30 cellular contexts compared by ENCODE assay signal in the genomic region with DNA sequence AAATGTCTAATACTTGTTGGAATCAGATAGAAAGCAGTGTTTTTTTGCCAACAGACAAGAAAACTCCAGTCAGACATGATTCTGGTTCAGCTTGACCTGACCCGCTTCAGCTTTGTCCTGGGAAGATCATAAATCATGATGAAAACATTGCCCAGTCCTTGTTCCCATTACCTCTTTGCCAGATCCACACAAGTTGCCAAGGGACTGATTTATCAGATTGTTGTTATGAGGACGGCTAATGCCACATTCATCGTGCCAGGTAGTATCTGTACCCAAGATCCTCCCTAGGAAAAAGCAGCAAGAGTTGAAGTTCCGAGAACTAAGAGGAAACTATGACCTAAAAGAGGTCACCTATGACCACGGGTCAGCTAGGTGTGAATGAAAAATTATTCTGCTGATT. TPM values are rescaled to one million over a fixed set of nuclear protein-coding genes. Genes with fewer than 3 reads are reported as not detected.
DNase-seq lines count a peak whose midpoint lies in the region; ATAC-seq, FAIRE-seq and TF ChIP-seq lines count a peak whose summit lies in the region.
"Had no signal": no experiment of that assay in that cellular context is flagged by ENCODE, and none has a peak within 500 bp of the region (broad histone marks: within the 10 kb centered on the region; RNA-seq: fewer than 3 reads in every experiment).

No MANE protein-coding gene starts in this region.

- H4K20me1 ChIP-seq in mammary epithelial cell (ENCODE audit: insufficient read depth, low read length) (no peaks in the 10 kb centered on the region), HepG2 (ENCODE audit: insufficient read depth, low read length) (no peaks in the 10 kb centered on the region)

- CTCF ChIA-PET in mammary epithelial cell (lab: Charles Lee; ENCODE audit: low non-redundant PET) (no interaction called here), HepG2 (lab: Yijun Ruan, JAX; ENCODE audit: low intra/inter-chr PET ratio, low total read pairs) (no interaction called here)

- TF ChIP-seq EP300 in HepG2 (IDR thresholded peaks at IDR 0.05; ENCODE audit: low read depth in 2 of 2, low read length in 2 of 2) (no peak), HepG2 (CRISPR knock-in tag; IDR thresholded peaks at IDR 0.05; ENCODE audit: borderline replicate concordance) (no peak)

- H3K36me3 ChIP-seq in breast epithelium, result no peaks in the 10 kb centered on the region
- no peaks in the 10 kb centered on the region for H3K36me3 ChIP-seq in mammary epithelial cell (ENCODE audit: insufficient read depth, low read length)
- no peaks in the 10 kb centered on the region for H3K36me3 ChIP-seq in HepG2 (replicated peaks in 1 of 2; ENCODE audit: control insufficient read depth in 1 of 2, insufficient read depth in 2 of 2, low read length in 2 of 2)
- no peaks in the 10 kb centered on the region for H3K36me3 ChIP-seq in skeletal muscle tissue (ENCODE audit: control insufficient read depth in 3 of 3, insufficient read depth in 3 of 3, low read length in 3 of 3)
- H3K36me3 ChIP-seq in effector memory CD4-positive, alpha-beta T cell (ENCODE audit: control insufficient read depth, insufficient read depth, low read length), result no peaks in the 10 kb centered on the region
- H3K36me3 ChIP-seq: esophagus squamous epithelium, heart right ventricle, lower lobe of right lung, spleen, upper lobe of left lung had no signal

- POLR2A ChIA-PET in HepG2 (lab: Yijun Ruan, JAX), result interaction anchor here (0.7 to 2.5 kb wide), 11 partner anchors 8 to 101 kb away, joined by 3 to 12 read pairs (median 5); a partner anchor contains a TSS

- H3K79me2 ChIP-seq in mammary epithelial cell (ENCODE audit: insufficient read depth, low read length), result no peaks in the 10 kb centered on the region
- H3K79me2 ChIP-seq in HepG2 (ENCODE audit: insufficient read depth, low read length), result no peaks in the 10 kb centered on the region

- TF ChIP-seq POLR2A in breast epithelium (IDR thresholded peaks at IDR 0.05) (no peak), HepG2 (IDR thresholded peaks at IDR 0.05; ENCODE audit: insufficient read depth in 1 of 2, low read depth in 2 of 2, low read length in 2 of 2) (no peak)

- peaks cover 0 to 6% of the 10 kb centered on the region in 2 donors for H3K4me1 ChIP-seq in breast epithelium
- no peaks in the 10 kb centered on the region for H3K4me1 ChIP-seq in mammary epithelial cell (ENCODE audit: insufficient read depth, low read length)
- H3K4me1 ChIP-seq in HepG2 (ENCODE audit: insufficient read depth, low read length), result peaks cover 32% of the 10 kb centered on the region
- peaks cover 11 to 27% (median 24%) of the 10 kb centered on the region in 3 donors for H3K4me1 ChIP-seq in skeletal muscle tissue (ENCODE audit: control insufficient read depth in 3 of 3, insufficient read depth in 3 of 3, low read length in 3 of 3)
- no peaks in the 10 kb centered on the region for H3K4me1 ChIP-seq in effector memory CD4-positive, alpha-beta T cell (ENCODE audit: control insufficient read depth, insufficient read depth, low read length, poor library complexity, severe bottlenecking)
- H3K4me1 ChIP-seq: foreskin keratinocyte, lower lobe of right lung, spleen, upper lobe of left lung had no signal

- intact Hi-C loops in breast epithelium (cut with DNase I; ENCODE audit: low total_unique reads), result no loop called here
- intact Hi-C loops in mammary epithelial cell (cut with micrococcal nuclease), result no loop called here
- intact Hi-C loops in HepG2 (cut with micrococcal nuclease; ENCODE audit: unreplicated experiment), result no loop called here

- no TSS peak for BruUV-seq in mammary epithelial cell (replicated peaks; lab: Mats Ljungman, UMichigan)
- BruUV-seq in HepG2 (replicated peaks; lab: Mats Ljungman, UMichigan), result no TSS peak

- TF ChIP-seq CTCF in breast epithelium (IDR thresholded peaks at IDR 0.05) (no peak), mammary epithelial cell (conservative IDR thresholded peaks at IDR 0.05 in 1 of 2, IDR thresholded peaks at IDR 0.05 in 1 of 2; ENCODE audit: extremely low read depth in 1 of 2, insufficient read depth in 1 of 2, low read depth in 1 of 2, low read length in 2 of 2) (no peak), HepG2 (CRISPR knock-in tag; IDR thresholded peaks at IDR 0.05) (no peak)

- H3K27me3 ChIP-seq in breast epithelium (no peaks in the 10 kb centered on the region), mammary epithelial cell (ENCODE audit: insufficient read depth, low read length) (no peaks in the 10 kb centered on the region), HepG2 (ENCODE audit: control insufficient read depth in 1 of 2, insufficient read depth in 2 of 2, low read length in 2 of 2) (no peaks in the 10 kb centered on the region), skeletal muscle tissue (ENCODE audit: control insufficient read depth in 3 of 3, insufficient read depth in 3 of 3, low read length in 3 of 3) (no peaks in the 10 kb centered on the region)
- H3K27me3 ChIP-seq in effector memory CD4-positive, alpha-beta T cell (replicated peaks; ENCODE audit: control insufficient read depth, insufficient read depth, low read length, poor library complexity, severe bottlenecking), result no peaks in the 10 kb centered on the region
- H3K27me3 ChIP-seq: esophagus squamous epithelium, foreskin keratinocyte, heart right ventricle, spleen, upper lobe of left lung had no signal

- H3K9me3 ChIP-seq in breast epithelium (no peaks in the 10 kb centered on the region), mammary epithelial cell (replicated peaks; ENCODE audit: insufficient read depth, low read length) (no peaks in the 10 kb centered on the region), HepG2 (ENCODE audit: low read length) (no peaks in the 10 kb centered on the region), skeletal muscle tissue (ENCODE audit: control insufficient read depth in 3 of 3, low read length in 3 of 3) (no peaks in the 10 kb centered on the region)
- no peaks in the 10 kb centered on the region for H3K9me3 ChIP-seq in effector memory CD4-positive, alpha-beta T cell (ENCODE audit: control insufficient read depth, low read length)
- H3K9me3 ChIP-seq: esophagus squamous epithelium, lower lobe of right lung, spleen, upper lobe of left lung had no signal

- H3K4me2 ChIP-seq in mammary epithelial cell (ENCODE audit: insufficient read depth, low read depth, low read length), result no peak overlapping the region
- H3K4me2 ChIP-seq in HepG2 (ENCODE audit: low read depth, low read length), result 0 out of 2 replicates have a peak overlapping the region, but pooled peaks have one; percentile 8
- H3K4me2 ChIP-seq: PC-9 had no signal

- H2AFZ ChIP-seq in mammary epithelial cell (ENCODE audit: low read depth, low read length), result no peak overlapping the region
- no peak overlapping the region for H2AFZ ChIP-seq in HepG2 (ENCODE audit: low read length)
- H2AFZ ChIP-seq: PC-9 had no signal

- H3K4me3 ChIP-seq in breast epithelium (no peak overlapping the region), mammary epithelial cell (replicated peaks in 1 of 3; ENCODE audit: insufficient read depth in 1 of 3, low read depth in 2 of 3, low read length in 3 of 3) (no peak overlapping the region), HepG2 (replicated peaks in 1 of 3; ENCODE audit: insufficient read depth in 1 of 3, low read depth in 2 of 3, low read length in 3 of 3) (no peak overlapping the region), skeletal muscle tissue (ENCODE audit: low read length in 3 of 3) (no peak overlapping the region)
- no peak overlapping the region for H3K4me3 ChIP-seq in effector memory CD4-positive, alpha-beta T cell (ENCODE audit: insufficient read depth, low read depth, low read length, poor library complexity, severe bottlenecking)
- H3K4me3 ChIP-seq: esophagus squamous epithelium, heart right ventricle, lower lobe of right lung, PC-9, spleen, upper lobe of left lung had no signal

- DNase-seq in breast epithelium (ENCODE audit: low spot score in 2 of 2), result peak in 1 of 2 donors; percentile 36
- DNase-seq in mammary epithelial cell, result no peak
- DNase-seq in HepG2 (ENCODE audit: low spot score), result no peak
- no peak for DNase-seq in globus pallidus (ENCODE audit: low spot score)
- no peak for DNase-seq in effector memory CD4-positive, alpha-beta T cell
- DNase-seq in HTR-8/SVneo (ENCODE audit: insufficient read length, low spot score), result no peak
- no peak for DNase-seq in GM19238 (ENCODE audit: insufficient read length, low spot score)
- DNase-seq: activated CD4-positive, alpha-beta T cell treated with anti-CD3 and anti-CD28 coated beads for 48 hours; activated CD8-positive, alpha-beta memory T cell treated with anti-CD3 and anti-CD28 coated beads for 24 hours; activated T-cell treated with anti-CD3 and anti-CD28 coated beads for 4 hours; C1 segment of cervical spinal cord; central memory CD4-positive, alpha-beta T cell; COR-L47; DMS79; esophagus squamous epithelium; foreskin keratinocyte; GDM1; heart right ventricle; lower lobe of right lung; NCI-H1436 treated with DMSO at 0.1 percent for 48 hours; PC-9; Right ventricle myocardium superior; spleen; stimulated activated CD8-positive, alpha-beta memory T cell treated with anti-CD3 and anti-CD28 coated beads, Interleukin-4, amount 100 ng/mL, for 48 hours; stimulated activated naive CD8-positive, alpha-beta T cell treated with anti-CD3 and anti-CD28 coated beads, Interleukin-15, amount 100 ng/mL, for 72 hours; upper lobe of left lung had no signal

- in situ Hi-C loops in mammary epithelial cell (cut with MboI; ENCODE audit: low sequenced_read_pairs in 2 of 2), result no loop called here
- in situ Hi-C loops in HepG2 (cut with HindIII; ENCODE audit: extremely low pct_ligation_motif_present, low pct_unique_long_range_greater_than_20kb), result no loop called here

- FAIRE-seq in HepG2 (lab: Jason Lieb, UNC) (no peak), HTR-8/SVneo (lab: Jason Lieb, UNC) (no peak)
- FAIRE-seq: endometrium had no signal

- no peak; the same call in 2 of the 3 replicates for ATAC-seq in HepG2
- ATAC-seq: heart right ventricle; SK-N-SH treated with all-trans-retinoic acid at 6 μM for 48 hours; stimulated activated naive CD8-positive, alpha-beta T cell treated with anti-CD3 and anti-CD28 coated beads, Interleukin-15, amount 100 ng/mL, for 72 hours had no signal

- peak overlapping the region; percentile 52 to 77 for H3K27ac ChIP-seq in breast epithelium
- no peak overlapping the region for H3K27ac ChIP-seq in mammary epithelial cell (ENCODE audit: insufficient read depth, low read depth, low read length)
- H3K27ac ChIP-seq in HepG2 (ENCODE audit: extremely low read length, insufficient read depth, low read length), result no peak overlapping the region
- H3K27ac ChIP-seq in skeletal muscle tissue (ENCODE audit: low read depth, low read length), result peak overlapping the region; percentile 32
- H3K27ac ChIP-seq in effector memory CD4-positive, alpha-beta T cell (ENCODE audit: insufficient read depth, low read length, poor library complexity, severe bottlenecking), result no peak overlapping the region
- H3K27ac ChIP-seq: 22Rv1, foreskin keratinocyte, heart right ventricle, lower lobe of right lung, PC-9, spleen, upper lobe of left lung had no signal

- no peak for TF ChIP-seq RAD21 in HepG2 (CRISPR knock-in tag; IDR thresholded peaks at IDR 0.05)

- WGBS in mammary epithelial cell (ENCODE audit: low coverage, missing lambda C conversion rate), result 60% methylated on average over 5 of the region's 5 CpGs
- 80% methylated on average over 5 of the region's 5 CpGs for WGBS in HepG2 (ENCODE audit: low lambda C conversion rate)

- dilution Hi-C loops in mammary epithelial cell (cut with HindIII; ENCODE audit: low sequenced_read_pairs), result no loop called here

- H3K9ac ChIP-seq in mammary epithelial cell (ENCODE audit: insufficient read depth, low read length) (no peak overlapping the region), HepG2 (ENCODE audit: insufficient read depth, low read depth, low read length) (no peak overlapping the region), skeletal muscle tissue (ENCODE audit: low read depth in 1 of 3, low read length in 3 of 3) (no peak overlapping the region)

RNA-seq across cellular contexts. Expression of a gene that starts 39.0 kb away (rescaled TPM):
- total RNA-seq in breast epithelium, result 100 to 1,000 TPM in 2 of 3 donors, 10 to 100 TPM in 1; 42.2 to 183 (median 162) TPM
- 1 to 10 TPM in 1 of 2 donors, not detected in 1; 3.2 TPM for total RNA-seq in mammary epithelial cell
- polyA plus RNA-seq in mammary epithelial cell, result not detected
- not detected for polyA minus RNA-seq in mammary epithelial cell
- 10.6 and 19.2 TPM in 2 replicates for total RNA-seq in HepG2 (2016; rRNA removed; fragmentation: Illumina TruSeq; extraction: Trizol)
- total RNA-seq in HepG2 (2016; cell fraction: cytosol; rRNA removed; fragmentation: Illumina TruSeq; extraction: Trizol; ENCODE audit: low read depth), result 2.5 and 3.1 TPM in 2 replicates
- total RNA-seq in HepG2 (2016; cell fraction: insoluble cytoplasmic fraction; rRNA removed; fragmentation: Illumina TruSeq; extraction: Trizol), result 10.6 and 17.6 TPM in 2 replicates
- 20.1 and 24.4 TPM in 2 replicates for total RNA-seq in HepG2 (2016; cell fraction: membrane; rRNA removed; fragmentation: Illumina TruSeq; extraction: Trizol)
- total RNA-seq in HepG2 (2016; cell fraction: nucleus; rRNA removed; fragmentation: Illumina TruSeq; extraction: Trizol), result 9.0 and 10.7 TPM in 2 replicates
- polyA plus RNA-seq in HepG2 (2011; rRNA removed), result 21.4 and 24.9 TPM in 2 replicates
- 14.9 and 22.6 TPM in 2 replicates for polyA plus RNA-seq in HepG2 (2011; cell fraction: cytosol; rRNA removed)
- 12.3 and 12.6 TPM in 2 replicates for polyA plus RNA-seq in HepG2 (2011; cell fraction: nucleus; rRNA removed)
- polyA plus RNA-seq in HepG2 (2012), result 35.5 and 45.2 TPM in 2 replicates
- polyA plus RNA-seq in HepG2 (2016; cell fraction: cytosol; fragmentation: Illumina TruSeq; extraction: Trizol; ENCODE audit: low read depth), result 3.4 and 3.6 TPM in 2 replicates
- 19.5 and 21.2 TPM in 2 replicates for polyA plus RNA-seq in HepG2 (2016; cell fraction: insoluble cytoplasmic fraction; fragmentation: Illumina TruSeq; extraction: Trizol; ENCODE audit: low read depth)
- polyA plus RNA-seq in HepG2 (2016; cell fraction: membrane; fragmentation: Illumina TruSeq; extraction: Trizol; ENCODE audit: low read depth), result 19.1 and 22.9 TPM in 2 replicates
- polyA plus RNA-seq in HepG2 (2016; cell fraction: nucleus; fragmentation: Illumina TruSeq; extraction: Trizol; ENCODE audit: insufficient read depth, low read depth), result 12.8 and 14.3 TPM in 2 replicates
- polyA minus RNA-seq in HepG2 (2011; rRNA and poly(A)+ RNA removed; ENCODE audit: low replicate concordance), result 0.47 and 45.0 TPM in 2 replicates
- 26.4 and 29.2 TPM in 2 replicates for polyA minus RNA-seq in HepG2 (2011; cell fraction: cytosol; rRNA and poly(A)+ RNA removed)
- 33.1 and 37.5 TPM in 2 replicates for polyA minus RNA-seq in HepG2 (2011; cell fraction: nucleus; rRNA and poly(A)+ RNA removed)
- total RNA-seq in skeletal muscle tissue, result 97.6 TPM

Comparison
In these comparisons a context has a peak if more than half of its experiments do, and no peak if none do; other contexts are left out.
1. H3K27ac ChIP-seq: peak in breast epithelium (2 of 2) and skeletal muscle tissue (single experiment); none in mammary epithelial cell (single experiment), HepG2 (single experiment) and effector memory CD4-positive, alpha-beta T cell (single experiment).